In the genomic region with DNA sequence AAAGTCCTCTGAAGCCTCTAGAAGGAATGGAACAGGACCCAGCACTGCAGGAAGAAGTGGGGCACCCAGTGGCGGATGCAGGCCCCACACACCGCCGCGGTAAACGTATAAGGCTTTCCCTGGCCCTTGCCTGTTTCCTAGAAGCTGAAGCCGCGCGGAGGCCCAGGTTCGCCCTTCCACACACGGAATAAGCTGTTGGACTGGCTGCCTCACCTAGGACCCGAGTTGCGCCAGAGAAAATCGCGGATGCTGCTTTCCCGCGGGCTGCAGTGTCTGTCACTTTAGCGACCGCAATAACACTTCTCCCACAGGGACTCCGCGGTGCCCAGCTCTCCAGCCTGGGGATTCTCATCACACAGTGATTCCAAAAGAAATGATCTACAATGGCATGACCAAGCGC, we compare ENCODE assay signal across 26 cellular contexts.
"Had no signal": no experiment of that assay in that cellular context is flagged by ENCODE, and none has a peak within 500 bp of the region (broad histone marks: within the 10 kb centered on the region; RNA-seq: fewer than 3 reads in every experiment).

No MANE protein-coding gene starts in this region.

- H3K4me3 ChIP-seq: colonic mucosa, lung, prostate gland, right atrium auricular region, smooth muscle cell, stomach, thyroid gland had no signal

- H3K27me3 ChIP-seq: colonic mucosa, neutrophil, right atrium auricular region, stomach, thyroid gland had no signal

- H2AFZ ChIP-seq: parathyroid adenoma had no signal

- H3K9ac ChIP-seq: parathyroid adenoma had no signal

- ATAC-seq: left ventricle myocardium superior; natural killer cell treated with Interleukin-12 subunit alpha and Interleukin-12 subunit beta and Interleukin-15 and Interleukin-18, amount 100 ng/mL, for 72 hours; sciatic nerve; stimulated activated effector memory CD8-positive, alpha-beta T cell treated with anti-CD3 and anti-CD28 coated beads, Interleukin-12 subunit alpha, Interleukin-12 subunit beta, amount 100 ng/mL, for 72 hours had no signal

- H3K4me3 Mint-ChIP-seq: immature natural killer cell; memory B cell; naive B cell; natural killer cell treated with Interleukin-12 subunit alpha and Interleukin-12 subunit beta and Interleukin-15 and Interleukin-18, amount 100 ng/mL, for 72 hours; neural crest cell; stimulated activated effector memory CD8-positive, alpha-beta T cell treated with anti-CD3 and anti-CD28 coated beads, Interleukin-12 subunit alpha, Interleukin-12 subunit beta, amount 100 ng/mL, for 72 hours; type B pancreatic cell had no signal

- H3K27ac Mint-ChIP-seq: immature natural killer cell; memory B cell; natural killer cell treated with Interleukin-12 subunit alpha and Interleukin-12 subunit beta and Interleukin-15 and Interleukin-18, amount 100 ng/mL, for 72 hours; stimulated activated effector memory CD8-positive, alpha-beta T cell treated with anti-CD3 and anti-CD28 coated beads, Interleukin-12 subunit alpha, Interleukin-12 subunit beta, amount 100 ng/mL, for 72 hours; type B pancreatic cell had no signal

- H3K9me3 ChIP-seq: colonic mucosa, neutrophil, prostate gland, right atrium auricular region, thyroid gland had no signal

- H3K79me2 ChIP-seq: parathyroid adenoma had no signal

- H3K4me2 ChIP-seq: smooth muscle cell had no signal

- H3K4me1 ChIP-seq: colonic mucosa, parathyroid adenoma, prostate gland, right atrium auricular region, stomach, thyroid gland had no signal

- H3K27ac ChIP-seq: colonic mucosa, neutrophil, parathyroid adenoma, prostate gland, right atrium auricular region, stomach, thyroid gland had no signal

- H3K36me3 ChIP-seq: colonic mucosa, neutrophil, prostate gland, right atrium auricular region, stomach, thyroid gland had no signal

- H3K4me1 Mint-ChIP-seq: memory B cell; naive B cell; neural crest cell; stimulated activated effector memory CD8-positive, alpha-beta T cell treated with anti-CD3 and anti-CD28 coated beads, Interleukin-12 subunit alpha, Interleukin-12 subunit beta, amount 100 ng/mL, for 72 hours had no signal

- DNase-seq: colonic mucosa; dermis blood vessel endothelial cell; effector memory CD4-positive, alpha-beta T cell; erythroblast; hypothalamus; immature natural killer cell; islet precursor cell; left ventricle myocardium superior; naive B cell; stimulated activated CD4-positive, alpha-beta T cell treated with anti-CD3 and anti-CD28 coated beads, Interleukin-2, amount 100 ng/mL, for 24 hours; stimulated activated CD4-positive, alpha-beta T cell treated with anti-CD3 and anti-CD28 coated beads, Interleukin-4, amount 100 ng/mL, for 24 hours; stimulated activated naive CD4-positive, alpha-beta T cell treated with Interleukin-2 at 50 U/mL for 16 hours; stomach; thyroid gland had no signal

- H3K27me3 Mint-ChIP-seq: memory B cell; naive B cell; natural killer cell treated with Interleukin-12 subunit alpha and Interleukin-12 subunit beta and Interleukin-15 and Interleukin-18, amount 100 ng/mL, for 72 hours; type B pancreatic cell had no signal

- H3K9me3 Mint-ChIP-seq: type B pancreatic cell had no signal

- H3K36me3 Mint-ChIP-seq: memory B cell; naive B cell; stimulated activated effector memory CD8-positive, alpha-beta T cell treated with anti-CD3 and anti-CD28 coated beads, Interleukin-12 subunit alpha, Interleukin-12 subunit beta, amount 100 ng/mL, for 72 hours; type B pancreatic cell had no signal
